Comparison of ENCODE assay signal across 9 cellular contexts in genomic region chr13:52695856-52696255, GRCh38. TPM values are rescaled to one million over a fixed set of nuclear protein-coding genes. Genes with fewer than 3 reads are reported as not detected.
DNase-seq lines count a peak whose midpoint lies in the region; ATAC-seq and TF ChIP-seq lines count a peak whose summit lies in the region.
"Had no signal": no experiment of that assay in that cellular context is flagged by ENCODE, and none has a peak within 500 bp of the region (broad histone marks: within the 10 kb centered on the region; RNA-seq: fewer than 3 reads in every experiment).

No MANE protein-coding gene starts in this region.

- no peaks in the 10 kb centered on the region for H3K4me1 ChIP-seq in CD8-positive, alpha-beta T cell (ENCODE audit: insufficient read depth, low read length)

- no peak overlapping the region for H3K27ac Mint-ChIP-seq in CD8-positive, alpha-beta T cell
- H3K27ac Mint-ChIP-seq: activated naive CD8-positive, alpha-beta T cell had no signal

- no peak overlapping the region for H3K27ac ChIP-seq in CD8-positive, alpha-beta T cell (ENCODE audit: low read depth, low read length)

- no peaks in the 10 kb centered on the region for H3K9me3 ChIP-seq in CD8-positive, alpha-beta T cell (ENCODE audit: low read length)

- POLR2A ChIA-PET in CD8-positive, alpha-beta T cell (lab: Charles Lee), result no interaction called here

- H3K4me1 Mint-ChIP-seq in CD8-positive, alpha-beta T cell (ENCODE audit: low read depth), result peaks cover 5% of the 10 kb centered on the region

- TF ChIP-seq CTCF in NB4 (IDR thresholded peaks at IDR 0.05; ENCODE audit: low read depth, low read length), result no peak
- TF ChIP-seq CTCF in fibroblast of mammary gland (conservative IDR thresholded peaks at IDR 0.05; ENCODE audit: control insufficient read depth, insufficient read depth, low read depth, low read length), result no peak
- TF ChIP-seq CTCF in CD8-positive, alpha-beta T cell (IDR thresholded peaks at IDR 0.05), result no peak

- H3K36me3 ChIP-seq in CD8-positive, alpha-beta T cell (ENCODE audit: insufficient read depth, low read length), result no peaks in the 10 kb centered on the region

- ATAC-seq in GM19395 (IDR thresholded peaks at IDR 0.05; ENCODE audit: unreplicated experiment) (peak; percentile 69), HG02588 (IDR thresholded peaks at IDR 0.05; ENCODE audit: unreplicated experiment) (no peak)
- ATAC-seq in CD8-positive, alpha-beta T cell, result no peak

- no peaks in the 10 kb centered on the region for H3K27me3 ChIP-seq in CD8-positive, alpha-beta T cell (ENCODE audit: insufficient read depth, low read length)

- no peaks in the 10 kb centered on the region for H3K27me3 Mint-ChIP-seq in CD8-positive, alpha-beta T cell (ENCODE audit: low read depth)
- H3K27me3 Mint-ChIP-seq: activated naive CD8-positive, alpha-beta T cell had no signal

- H3K4me3 ChIP-seq in NB4 (ENCODE audit: low read depth, low read length) (no peak overlapping the region), fibroblast of mammary gland (ENCODE audit: control insufficient read depth, low read depth, low read length) (no peak overlapping the region)
- H3K4me3 ChIP-seq in CD8-positive, alpha-beta T cell (ENCODE audit: low read depth, low read length), result no peak overlapping the region

- DNase-seq in GF-D8 (lab: John Stamatoyannopoulos, UW), result peak; percentile 82
- peak; percentile 56 for DNase-seq in NB4 (ENCODE audit: low read depth)
- peak; percentile 84 for DNase-seq in fibroblast of mammary gland (ENCODE audit: low read depth)
- DNase-seq in CD8-positive, alpha-beta T cell, result no peak
- no peak for DNase-seq in cerebellar cortex (ENCODE audit: low spot score)
- DNase-seq in KG1 (lab: John Stamatoyannopoulos, UW), result no peak

- H3K36me3 Mint-ChIP-seq in CD8-positive, alpha-beta T cell, result peaks cover 17% of the 10 kb centered on the region

- CTCF ChIA-PET in CD8-positive, alpha-beta T cell (lab: Charles Lee), result no interaction called here

- no peaks in the 10 kb centered on the region for H3K9me3 Mint-ChIP-seq in CD8-positive, alpha-beta T cell

- intact Hi-C loops in CD8-positive, alpha-beta T cell (cut with DNase I, micrococcal nuclease), result no loop called here

- H3K4me3 Mint-ChIP-seq in CD8-positive, alpha-beta T cell, result no peak overlapping the region
- H3K4me3 Mint-ChIP-seq: activated naive CD8-positive, alpha-beta T cell had no signal

- no peak for TF ChIP-seq POLR2A in NB4 (IDR thresholded peaks at IDR 0.05; ENCODE audit: extremely low read depth, insufficient read length)

RNA-seq across cellular contexts. Expression of gene SUGT1, which starts 43.2 kb away (rescaled TPM):
- total RNA-seq in CD8-positive, alpha-beta T cell, result 10 to 100 TPM; 17.8 to 20.0 TPM

RNA-seq across cellular contexts. Expression of gene CNMD, which starts 43.8 kb away (rescaled TPM):
- not detected for total RNA-seq in CD8-positive, alpha-beta T cell

RNA-seq across cellular contexts. Expression of gene HNRNPA1L2, which starts 53.6 kb away (rescaled TPM):
- 10 to 100 TPM; 16.6 to 20.7 TPM for total RNA-seq in CD8-positive, alpha-beta T cell

Comparison
In these comparisons a context has a peak if more than half of its experiments do, and no peak if none do; other contexts are left out.
1. DNase-seq: peak in GF-D8 (single experiment), NB4 (single experiment) and fibroblast of mammary gland (single experiment); none in CD8-positive, alpha-beta T cell (0 of 7), cerebellar cortex (single experiment) and KG1 (single experiment).